ENCODE assay signal across 8 cellular contexts in genomic region chr2:234427081-234428058, GRCh38.
DNase-seq lines count a peak whose midpoint lies in the region; ATAC-seq and TF ChIP-seq lines count a peak whose summit lies in the region.
"Had no signal": no experiment of that assay in that cellular context is flagged by ENCODE, and none has a peak within 500 bp of the region (broad histone marks: within the 10 kb centered on the region; RNA-seq: fewer than 3 reads in every experiment).

No MANE protein-coding gene starts in this region.

- H3K4me3 ChIP-seq in GM23338 (peak overlapping the region; percentile 14; the same call in 1 of the 2 replicates), fibroblast of villous mesenchyme (ENCODE audit: low read depth, low read length) (no peak overlapping the region), spleen (no peak overlapping the region)
- H3K4me3 ChIP-seq: breast epithelium had no signal

- H3K9me2 ChIP-seq in GM23338 (ENCODE audit: insufficient read depth) = no peaks in the 10 kb centered on the region

- ATAC-seq in GM23338 (peak; percentile 87), HG02884 (IDR thresholded peaks at IDR 0.05; ENCODE audit: unreplicated experiment) (no peak), HG03439 (IDR thresholded peaks at IDR 0.05; ENCODE audit: unreplicated experiment) (no peak)

- H3K27ac ChIP-seq in GM23338 (ENCODE audit: low read depth) (peak overlapping the region; percentile 61), spleen (peak overlapping the region; percentile 30 to 90 (median 82))
- H3K27ac ChIP-seq: breast epithelium had no signal

- H3K4me2 ChIP-seq in GM23338 = peak overlapping the region; percentile 41

- no peak overlapping the region for H2AFZ ChIP-seq in GM23338

- H3K27ac Mint-ChIP-seq in GM23338 = peak overlapping the region; percentile 60
- peak overlapping the region; percentile 94 for H3K27ac Mint-ChIP-seq in T-helper 1 cell treated with Interleukin-12 subunit alpha and Interleukin-12 subunit beta and Interleukin-4 antibody, amounts not matched to agents 30 μg/mL and 1 μg/mL, for 36 hours

- peaks cover 27% of the 10 kb centered on the region for H3K4me1 ChIP-seq in GM23338 (ENCODE audit: insufficient read depth)
- H3K4me1 ChIP-seq in spleen = peaks cover 27 to 74% (median 58%) of the 10 kb centered on the region in 6 donors

- intact Hi-C loops in spleen (cut with DNase I; ENCODE audit: low total_unique reads) = loop anchor here (10.0 kb wide), 1 partner anchor 67 kb away; the partner anchor contains the start of gene ARL4C

- H3F3A ChIP-seq in GM23338 (replicated peaks; ENCODE audit: low read depth) = no peaks in the 10 kb centered on the region

- H4K20me1 ChIP-seq in GM23338 (replicated peaks; ENCODE audit: insufficient read depth) = no peaks in the 10 kb centered on the region

- H3K4me3 Mint-ChIP-seq in GM23338 = peak overlapping the region; percentile 42; the same call in 2 of the 3 replicates
- peak overlapping the region; percentile 72 for H3K4me3 Mint-ChIP-seq in T-helper 1 cell treated with Interleukin-12 subunit alpha and Interleukin-12 subunit beta and Interleukin-4 antibody, amounts not matched to agents 30 μg/mL and 1 μg/mL, for 36 hours

- TF ChIP-seq POLR2A in spleen (IDR thresholded peaks at IDR 0.05) = no peak

- H3K36me3 ChIP-seq in GM23338 (ENCODE audit: insufficient read depth) (no peaks in the 10 kb centered on the region), spleen (no peaks in the 10 kb centered on the region)
- H3K36me3 ChIP-seq: breast epithelium had no signal

- H3K27me3 Mint-ChIP-seq in GM23338 (ENCODE audit: insufficient read depth, low read depth, poor library complexity) = peaks cover 36% of the 10 kb centered on the region
- no peaks in the 10 kb centered on the region for H3K27me3 Mint-ChIP-seq in T-helper 1 cell treated with Interleukin-12 subunit alpha and Interleukin-12 subunit beta and Interleukin-4 antibody, amounts not matched to agents 30 μg/mL and 1 μg/mL, for 36 hours (ENCODE audit: low read depth)

- H3K9me3 Mint-ChIP-seq in GM23338 = peaks cover 5% of the 10 kb centered on the region; the same call in 1 of the 3 replicates
- peaks cover 10% of the 10 kb centered on the region for H3K9me3 Mint-ChIP-seq in T-helper 1 cell treated with Interleukin-12 subunit alpha and Interleukin-12 subunit beta and Interleukin-4 antibody, amounts not matched to agents 30 μg/mL and 1 μg/mL, for 36 hours

- no peaks in the 10 kb centered on the region for H3K36me3 Mint-ChIP-seq in GM23338 (ENCODE audit: low read depth)
- H3K36me3 Mint-ChIP-seq in T-helper 1 cell treated with Interleukin-12 subunit alpha and Interleukin-12 subunit beta and Interleukin-4 antibody, amounts not matched to agents 30 μg/mL and 1 μg/mL, for 36 hours (ENCODE audit: low read depth) = peaks cover 10% of the 10 kb centered on the region

- peaks cover 28% of the 10 kb centered on the region for H3K27me3 ChIP-seq in GM23338 (ENCODE audit: insufficient read depth)
- H3K27me3 ChIP-seq in spleen (replicated peaks in 1 of 7) = no peaks in the 10 kb centered on the region
- H3K27me3 ChIP-seq: breast epithelium had no signal

- TF ChIP-seq CTCF in GM23338 (conservative IDR thresholded peaks at IDR 0.05; ENCODE audit: low read depth in 2 of 2) = no peak
- no peak for TF ChIP-seq CTCF in fibroblast of villous mesenchyme (IDR thresholded peaks at IDR 0.05; ENCODE audit: insufficient read depth, low read depth, low read length)
- no peak for TF ChIP-seq CTCF in spleen (IDR thresholded peaks at IDR 0.05 in 8 of 11, conservative IDR thresholded peaks at IDR 0.05 in 3 of 11)

- H3K4me1 Mint-ChIP-seq in GM23338 = peaks cover 43% of the 10 kb centered on the region
- H3K4me1 Mint-ChIP-seq in T-helper 1 cell treated with Interleukin-12 subunit alpha and Interleukin-12 subunit beta and Interleukin-4 antibody, amounts not matched to agents 30 μg/mL and 1 μg/mL, for 36 hours (ENCODE audit: low read depth) = peaks cover 70% of the 10 kb centered on the region

- DNase-seq in GM23338 (ENCODE audit: low spot score) (peak; percentile 93), fibroblast of villous mesenchyme (ENCODE audit: low read depth) (peak; percentile 49), spleen (no peak), NCI-H2107 (lab: John Stamatoyannopoulos, UW) (no peak)

- no peaks in the 10 kb centered on the region for H3K9me3 ChIP-seq in spleen
- H3K9me3 ChIP-seq: breast epithelium had no signal

- 41 to 51% (median 47%) methylated on average over 15 of the region's 15 CpGs for WGBS in spleen, 5 donors

- H3K79me2 ChIP-seq in GM23338 (replicated peaks; ENCODE audit: insufficient read depth) = no peaks in the 10 kb centered on the region

TF ChIP-seq in GM23338, 12 proteins besides CTCF, POLR2A, EP300 and RAD21:
- TF ChIP-seq EZH2phosphoT487 (IDR thresholded peaks at IDR 0.05; ENCODE audit: unreplicated experiment) (no peak), REST (IDR thresholded peaks at IDR 0.05; ENCODE audit: unreplicated experiment) (no peak), STAT1 (IDR thresholded peaks at IDR 0.05; ENCODE audit: unreplicated experiment) (no peak), NANOG (IDR thresholded peaks at IDR 0.05; ENCODE audit: borderline replicate concordance) (0 out of 2 replicates have a peak, but pooled peaks have one; percentile 10), ZNF331 (CRISPR knock-in tag; IDR thresholded peaks at IDR 0.05; ENCODE audit: low read depth) (no peak), POLR2AphosphoS5 (IDR thresholded peaks at IDR 0.05; ENCODE audit: low read depth) (peak; percentile 49), ETS1 (IDR thresholded peaks at IDR 0.05) (no peak), CREB1 (CRISPR knock-in tag; IDR thresholded peaks at IDR 0.05; ENCODE audit: low read depth) (peak; percentile 71), JUNB (IDR thresholded peaks at IDR 0.05; ENCODE audit: unreplicated experiment) (no peak), ZNF114 (CRISPR knock-in tag; IDR thresholded peaks at IDR 0.05) (no peak)

Comparison
In these comparisons a context has a peak if more than half of its experiments do, and no peak if none do; other contexts are left out.
1. DNase-seq: peak in GM23338 (single experiment) and fibroblast of villous mesenchyme (single experiment); none in spleen (single experiment) and NCI-H2107 (single experiment).